ENCODE assay signal across 8 cellular contexts in genomic region chr15:101296418-101297405, GRCh38. TPM values are rescaled to one million over a fixed set of nuclear protein-coding genes. Genes with fewer than 3 reads are reported as not detected.
DNase-seq lines count a peak whose midpoint lies in the region; ATAC-seq lines count a peak whose summit lies in the region.

No MANE protein-coding gene starts in this region.

- H3K27ac Mint-ChIP-seq in stimulated activated naive CD8-positive, alpha-beta T cell treated with anti-CD3 and anti-CD28 coated beads, Interleukin-15, Interleukin-2, amounts not matched to agents 100 ng/mL and 50 ng/mL, for 24 hours = no peak overlapping the region
- peak overlapping the region; percentile 80 for H3K27ac Mint-ChIP-seq in activated CD8-positive, alpha-beta T cell treated with anti-CD3 and anti-CD28 coated beads, Interleukin-2, amount 10 ng/mL, durations not matched to agents 7 days and 5 days

- H3K4me1 Mint-ChIP-seq in stimulated activated naive CD8-positive, alpha-beta T cell treated with anti-CD3 and anti-CD28 coated beads, Interleukin-15, Interleukin-2, amounts not matched to agents 100 ng/mL and 50 ng/mL, for 24 hours (ENCODE audit: low read depth) = peaks cover 35% of the 10 kb centered on the region
- peaks cover 32% of the 10 kb centered on the region for H3K4me1 Mint-ChIP-seq in activated CD8-positive, alpha-beta T cell treated with anti-CD3 and anti-CD28 coated beads, Interleukin-2, amount 10 ng/mL, durations not matched to agents 7 days and 5 days (ENCODE audit: low read depth)

- no peaks in the 10 kb centered on the region for H3K27me3 Mint-ChIP-seq in stimulated activated naive CD8-positive, alpha-beta T cell treated with anti-CD3 and anti-CD28 coated beads, Interleukin-15, Interleukin-2, amounts not matched to agents 100 ng/mL and 50 ng/mL, for 24 hours
- no peaks in the 10 kb centered on the region for H3K27me3 Mint-ChIP-seq in activated CD8-positive, alpha-beta T cell treated with anti-CD3 and anti-CD28 coated beads, Interleukin-2, amount 10 ng/mL, durations not matched to agents 7 days and 5 days (ENCODE audit: low read depth)

- peaks cover 29% of the 10 kb centered on the region for H3K36me3 Mint-ChIP-seq in stimulated activated naive CD8-positive, alpha-beta T cell treated with anti-CD3 and anti-CD28 coated beads, Interleukin-15, Interleukin-2, amounts not matched to agents 100 ng/mL and 50 ng/mL, for 24 hours (ENCODE audit: low read depth)
- H3K36me3 Mint-ChIP-seq in activated CD8-positive, alpha-beta T cell treated with anti-CD3 and anti-CD28 coated beads, Interleukin-2, amount 10 ng/mL, durations not matched to agents 7 days and 5 days (ENCODE audit: low read depth) = peaks cover 24% of the 10 kb centered on the region

- POLR2A ChIA-PET in activated CD8-positive, alpha-beta T cell treated with anti-CD3 and anti-CD28 coated beads, Interleukin-2, amount 10 ng/mL, durations not matched to agents 7 days and 5 days (lab: Charles Lee) = interaction anchor here (1.4 to 4.2 kb wide), 3 partner anchors 13 to 29 kb away, joined by 4 to 36 read pairs (median 30); no protein-coding TSS in a partner anchor

- CTCF ChIA-PET in activated CD8-positive, alpha-beta T cell treated with anti-CD3 and anti-CD28 coated beads, Interleukin-2, amount 10 ng/mL, durations not matched to agents 7 days and 5 days (lab: Charles Lee) = interaction anchor here (0.9 to 15.0 kb wide), 7 partner anchors 8 to 353 kb away, joined by 3 to 202 read pairs (median 11); no protein-coding TSS in a partner anchor

- peak overlapping the region; percentile 98 for H3K4me3 Mint-ChIP-seq in stimulated activated naive CD8-positive, alpha-beta T cell treated with anti-CD3 and anti-CD28 coated beads, Interleukin-15, Interleukin-2, amounts not matched to agents 100 ng/mL and 50 ng/mL, for 24 hours
- peak overlapping the region; percentile 98 for H3K4me3 Mint-ChIP-seq in activated CD8-positive, alpha-beta T cell treated with anti-CD3 and anti-CD28 coated beads, Interleukin-2, amount 10 ng/mL, durations not matched to agents 7 days and 5 days

- H3K9ac ChIP-seq in iPS-20b (ENCODE audit: low read depth, low read length) = no peak overlapping the region

- no peak overlapping the region for H3K27ac ChIP-seq in iPS-20b (ENCODE audit: low read length)

- no peaks in the 10 kb centered on the region for H3K27me3 ChIP-seq in iPS-20b (ENCODE audit: insufficient read depth, low read length)

- no peaks in the 10 kb centered on the region for H3K9me3 Mint-ChIP-seq in stimulated activated naive CD8-positive, alpha-beta T cell treated with anti-CD3 and anti-CD28 coated beads, Interleukin-15, Interleukin-2, amounts not matched to agents 100 ng/mL and 50 ng/mL, for 24 hours
- H3K9me3 Mint-ChIP-seq in activated CD8-positive, alpha-beta T cell treated with anti-CD3 and anti-CD28 coated beads, Interleukin-2, amount 10 ng/mL, durations not matched to agents 7 days and 5 days (ENCODE audit: insufficient read depth) = no peaks in the 10 kb centered on the region

- no peak for ATAC-seq in stimulated activated naive CD8-positive, alpha-beta T cell treated with anti-CD3 and anti-CD28 coated beads, Interleukin-15, Interleukin-2, amounts not matched to agents 100 U/mL and 50 U/mL, for 24 hours
- no peak for ATAC-seq in activated CD8-positive, alpha-beta T cell treated with anti-CD3 and anti-CD28 coated beads, Interleukin-2, amount 10 ng/mL, durations not matched to agents 7 days and 5 days

- no peaks in the 10 kb centered on the region for H3K9me3 ChIP-seq in iPS-20b (ENCODE audit: insufficient read depth, low read depth, low read length)

- no peak for DNase-seq in stimulated activated naive CD8-positive, alpha-beta T cell treated with anti-CD3 and anti-CD28 coated beads, Interleukin-15, Interleukin-2, amounts not matched to agents 100 U/mL and 50 U/mL, for 24 hours
- DNase-seq in activated CD8-positive, alpha-beta T cell treated with anti-CD3 and anti-CD28 coated beads, Interleukin-2, amount 10 ng/mL, durations not matched to agents 7 days and 5 days = no peak
- DNase-seq in NCI-H1092 (lab: John Stamatoyannopoulos, UW) = no peak
- DNase-seq in NCI-H510A treated with DMSO at 0.1 percent for 48 hours (lab: John Stamatoyannopoulos, UW) = no peak
- no peak for DNase-seq in NCI-H69 (lab: John Stamatoyannopoulos, UW)
- no peak for DNase-seq in ureter (ENCODE audit: low spot score)

- peaks cover 9% of the 10 kb centered on the region for H3K36me3 ChIP-seq in iPS-20b (ENCODE audit: insufficient read depth, low read depth, low read length)

- H3K4me1 ChIP-seq in iPS-20b (ENCODE audit: insufficient read depth, low read length) = peaks cover 5% of the 10 kb centered on the region

- peak overlapping the region; percentile 93 for H3K4me3 ChIP-seq in iPS-20b (ENCODE audit: low read length)

RNA-seq across cellular contexts. Expression of gene SNRPA1, which starts 1.7 kb away (rescaled TPM):
- total RNA-seq in activated CD8-positive, alpha-beta T cell treated with anti-CD3 and anti-CD28 coated beads, Interleukin-2, amount 10 ng/mL, durations not matched to agents 7 days and 5 days = 100 to 1,000 TPM; 138 to 144 TPM
- 71.6 TPM for total RNA-seq in ureter

RNA-seq across cellular contexts. Expression of gene SELENOS, which starts 19.4 kb away (rescaled TPM):
- total RNA-seq in activated CD8-positive, alpha-beta T cell treated with anti-CD3 and anti-CD28 coated beads, Interleukin-2, amount 10 ng/mL, durations not matched to agents 7 days and 5 days = 10 to 100 TPM; 29.8 to 32.2 TPM
- 49.1 TPM for total RNA-seq in ureter

RNA-seq across cellular contexts. Expression of gene CHSY1, which starts 44.9 kb away (rescaled TPM):
- total RNA-seq in activated CD8-positive, alpha-beta T cell treated with anti-CD3 and anti-CD28 coated beads, Interleukin-2, amount 10 ng/mL, durations not matched to agents 7 days and 5 days = 10 to 100 TPM; 44.6 to 46.4 TPM
- total RNA-seq in ureter = 47.0 TPM
